8 cellular contexts compared by ENCODE assay signal in genomic region chrX:47361538-47362511, GRCh38. TPM values are rescaled to one million over a fixed set of nuclear protein-coding genes. Genes with fewer than 3 reads are reported as not detected.
DNase-seq lines count a peak whose midpoint lies in the region; ATAC-seq, FAIRE-seq and TF ChIP-seq lines count a peak whose summit lies in the region.

No MANE protein-coding gene starts in this region.

- no peaks in the 10 kb centered on the region for H3K9me2 ChIP-seq in SU-DHL-6 (replicated peaks; ENCODE audit: insufficient read depth, low read length)

- TF ChIP-seq RAD21 in HepG2 (CRISPR knock-in tag; IDR thresholded peaks at IDR 0.05) = no peak

- no peaks in the 10 kb centered on the region for H3K27me3 ChIP-seq in SU-DHL-6 (ENCODE audit: low read length)
- no peaks in the 10 kb centered on the region for H3K27me3 ChIP-seq in HepG2 (ENCODE audit: control insufficient read depth in 1 of 2, insufficient read depth in 2 of 2, low read length in 2 of 2)

- peaks cover 25 to 27% of the 10 kb centered on the region in 2 donors for H3K4me1 Mint-ChIP-seq in effector memory CD8-positive, alpha-beta T cell (ENCODE audit: low read depth in 2 of 2)

- TF ChIP-seq EP300 in HepG2 (IDR thresholded peaks at IDR 0.05; ENCODE audit: low read depth in 2 of 2, low read length in 2 of 2) = no peak
- TF ChIP-seq EP300 in HepG2 (CRISPR knock-in tag; IDR thresholded peaks at IDR 0.05; ENCODE audit: borderline replicate concordance) = no peak

- no peaks in the 10 kb centered on the region for H3F3A ChIP-seq in SU-DHL-6 (ENCODE audit: insufficient read depth)

- peak overlapping the region; percentile 52 for H2AFZ ChIP-seq in SU-DHL-6 (ENCODE audit: low read depth, low read length, severe bottlenecking)
- no peak overlapping the region for H2AFZ ChIP-seq in HepG2 (ENCODE audit: low read length)

- H3K36me3 ChIP-seq in SU-DHL-6 (ENCODE audit: low read length) (no peaks in the 10 kb centered on the region), HepG2 (replicated peaks in 1 of 2; ENCODE audit: control insufficient read depth in 1 of 2, insufficient read depth in 2 of 2, low read length in 2 of 2) (no peaks in the 10 kb centered on the region)

- H3K27ac ChIP-seq in SU-DHL-6 (ENCODE audit: low read depth, low read length) (peak overlapping the region; percentile 57), HepG2 (ENCODE audit: extremely low read length, insufficient read depth, low read length) (peak overlapping the region; percentile 61)

- no peaks in the 10 kb centered on the region for H3K27me3 Mint-ChIP-seq in effector memory CD8-positive, alpha-beta T cell

- peak; percentile 94 for FAIRE-seq in HepG2 (lab: Jason Lieb, UNC)

- peak; percentile 74 for ATAC-seq in effector memory CD8-positive, alpha-beta T cell (replicated peaks)
- peak; percentile 98 for ATAC-seq in HepG2

- no peaks in the 10 kb centered on the region for H3K9me3 ChIP-seq in SU-DHL-6 (ENCODE audit: insufficient read depth, low read length)
- no peaks in the 10 kb centered on the region for H3K9me3 ChIP-seq in HepG2 (ENCODE audit: low read length)

- TF ChIP-seq POLR2A in HepG2 (IDR thresholded peaks at IDR 0.05; ENCODE audit: insufficient read depth in 1 of 2, low read depth in 2 of 2, low read length in 2 of 2) = no peak

- DNase-seq in 8988T (peak; percentile 66), GM10248 (ENCODE audit: extremely low spot score) (peak; percentile 85), HFF-Myc (ENCODE audit: extremely low read depth, low read depth) (peak; percentile 80), NCI-H1092 treated with DMSO at 0.1 percent for 48 hours (lab: John Stamatoyannopoulos, UW) (peak; percentile 99), HepG2 (ENCODE audit: low spot score) (peak; percentile 67)
- peak; percentile 39 to 48 (median 43) for DNase-seq in effector memory CD8-positive, alpha-beta T cell
- peak; percentile 7 for DNase-seq in stimulated activated naive CD4-positive, alpha-beta T cell treated with Interleukin-2 at 50 U/mL for 16 hours (lab: John Stamatoyannopoulos, UW)

- H3K4me1 ChIP-seq in HepG2 (ENCODE audit: insufficient read depth, low read length) = peaks cover 18% of the 10 kb centered on the region

- POLR2A ChIA-PET in GM10248 (lab: Yijun Ruan, JAX) (interaction anchor here (0.6 to 0.7 kb wide), 2 partner anchors 19 to 124 kb away, joined by 4 to 10 read pairs; no protein-coding TSS in a partner anchor), HepG2 (lab: Yijun Ruan, JAX) (no interaction called here)

- H3K9me3 Mint-ChIP-seq in effector memory CD8-positive, alpha-beta T cell = no peaks in the 10 kb centered on the region

- H3K79me2 ChIP-seq in SU-DHL-6 (ENCODE audit: insufficient read depth, low read length) (no peaks in the 10 kb centered on the region), HepG2 (ENCODE audit: insufficient read depth, low read length) (no peaks in the 10 kb centered on the region)

- intact Hi-C loops in HepG2 (cut with micrococcal nuclease; ENCODE audit: unreplicated experiment) = no loop called here

- in situ Hi-C loops in HepG2 (cut with HindIII; ENCODE audit: extremely low pct_ligation_motif_present, low pct_unique_long_range_greater_than_20kb) = no loop called here

- H3K4me2 ChIP-seq in SU-DHL-6 (ENCODE audit: low read depth, low read length, poor library complexity, severe bottlenecking) (peak overlapping the region; percentile 59), HepG2 (ENCODE audit: low read depth, low read length) (peak overlapping the region; percentile 65)

- H3K4me3 ChIP-seq in HFF-Myc (replicated peaks; ENCODE audit: low read depth, low read length) = no peak overlapping the region
- H3K4me3 ChIP-seq in SU-DHL-6 (ENCODE audit: insufficient read depth, low read length, poor library complexity, severe bottlenecking) = peak overlapping the region; percentile 48
- no peak overlapping the region for H3K4me3 ChIP-seq in HepG2 (replicated peaks in 1 of 3; ENCODE audit: insufficient read depth in 1 of 3, low read depth in 2 of 3, low read length in 3 of 3)

- H4K20me1 ChIP-seq in SU-DHL-6 (ENCODE audit: low read depth, low read length) (no peaks in the 10 kb centered on the region), HepG2 (ENCODE audit: insufficient read depth, low read length) (no peaks in the 10 kb centered on the region)

- peak overlapping the region; percentile 89 to 94 for H3K27ac Mint-ChIP-seq in effector memory CD8-positive, alpha-beta T cell

- H3K9ac ChIP-seq in SU-DHL-6 (ENCODE audit: low read length) = peak overlapping the region; percentile 27; the same call in 1 of the 2 replicates
- H3K9ac ChIP-seq in HepG2 (ENCODE audit: insufficient read depth, low read depth, low read length) = no peak overlapping the region

- H3K4me3 Mint-ChIP-seq in effector memory CD8-positive, alpha-beta T cell = peak overlapping the region; percentile 63 to 71

- no TSS peak for BruUV-seq in HepG2 (replicated peaks; lab: Mats Ljungman, UMichigan)

- WGBS in HepG2 (ENCODE audit: low lambda C conversion rate) = 30% methylated on average over 12 of the region's 13 CpGs

- CTCF ChIA-PET in GM10248 (lab: Yijun Ruan, JAX) (interaction anchor here (0.8 to 3.8 kb wide), 3 partner anchors 22 to 166 kb away, joined by 3 to 20 read pairs (median 7); no protein-coding TSS in a partner anchor), HepG2 (lab: Yijun Ruan, JAX; ENCODE audit: low intra/inter-chr PET ratio, low total read pairs) (no interaction called here)

- peaks cover 7% of the 10 kb centered on the region for H3K36me3 Mint-ChIP-seq in effector memory CD8-positive, alpha-beta T cell (ENCODE audit: insufficient read depth)

- TF ChIP-seq CTCF in GM10248 (IDR thresholded peaks at IDR 0.05; ENCODE audit: control extremely low read depth, extremely low read depth, low read depth, missing control alignments) (peak; percentile 13), HFF-Myc (IDR thresholded peaks at IDR 0.05; ENCODE audit: low read depth, low read length, missing control alignments) (no peak), SU-DHL-6 (IDR thresholded peaks at IDR 0.05; ENCODE audit: insufficient read depth, low read length, poor library complexity, severe bottlenecking) (no peak), HepG2 (CRISPR knock-in tag; IDR thresholded peaks at IDR 0.05) (peak; percentile 38)

TF ChIP-seq in HepG2, 621 proteins besides CTCF, POLR2A, EP300 and RAD21 (continues in another document):
- TF ChIP-seq ZNF605 (CRISPR knock-in tag; IDR thresholded peaks at IDR 0.05) (no peak), ZFP36L1 (CRISPR knock-in tag; IDR thresholded peaks at IDR 0.05) (no peak), HOXA5 (CRISPR knock-in tag; IDR thresholded peaks at IDR 0.05) (no peak)

RNA-seq across cellular contexts. Expression of gene ZNF157, which starts 8.6 kb away (rescaled TPM):
- total RNA-seq in HepG2 (2016; rRNA removed; fragmentation: Illumina TruSeq; extraction: Trizol) = not detected in 2 replicates
- total RNA-seq in HepG2 (2016; cell fraction: cytosol; rRNA removed; fragmentation: Illumina TruSeq; extraction: Trizol; ENCODE audit: low read depth) = not detected in 2 replicates
- not detected in 2 replicates for total RNA-seq in HepG2 (2016; cell fraction: insoluble cytoplasmic fraction; rRNA removed; fragmentation: Illumina TruSeq; extraction: Trizol)
- not detected in 2 replicates for total RNA-seq in HepG2 (2016; cell fraction: membrane; rRNA removed; fragmentation: Illumina TruSeq; extraction: Trizol)
- total RNA-seq in HepG2 (2016; cell fraction: nucleus; rRNA removed; fragmentation: Illumina TruSeq; extraction: Trizol) = not detected in 2 replicates
- polyA plus RNA-seq in HepG2 (2011; rRNA removed) = not detected in 2 replicates
- not detected in 2 replicates for polyA plus RNA-seq in HepG2 (2011; cell fraction: cytosol; rRNA removed)
- not detected in 2 replicates for polyA plus RNA-seq in HepG2 (2011; cell fraction: nucleus; rRNA removed)
- not detected in 2 replicates for polyA plus RNA-seq in HepG2 (2012)
- polyA plus RNA-seq in HepG2 (2016; cell fraction: cytosol; fragmentation: Illumina TruSeq; extraction: Trizol; ENCODE audit: low read depth) = not detected in 2 replicates
- polyA plus RNA-seq in HepG2 (2016; cell fraction: insoluble cytoplasmic fraction; fragmentation: Illumina TruSeq; extraction: Trizol; ENCODE audit: low read depth) = not detected in 2 replicates
- not detected in 2 replicates for polyA plus RNA-seq in HepG2 (2016; cell fraction: membrane; fragmentation: Illumina TruSeq; extraction: Trizol; ENCODE audit: low read depth)
- polyA plus RNA-seq in HepG2 (2016; cell fraction: nucleus; fragmentation: Illumina TruSeq; extraction: Trizol; ENCODE audit: insufficient read depth, low read depth) = not detected in 2 replicates
- polyA minus RNA-seq in HepG2 (2011; rRNA and poly(A)+ RNA removed; ENCODE audit: low replicate concordance) = not detected in 2 replicates
- polyA minus RNA-seq in HepG2 (2011; cell fraction: cytosol; rRNA and poly(A)+ RNA removed) = not detected in 2 replicates
- not detected in 2 replicates for polyA minus RNA-seq in HepG2 (2011; cell fraction: nucleus; rRNA and poly(A)+ RNA removed)

Comparison
In these comparisons a context has a peak if more than half of its experiments do, and no peak if none do; other contexts are left out.
1. DNase-seq: peak in every context shown above with its lines; median percentile 99 in NCI-H1092 treated with DMSO at 0.1 percent for 48 hours; 85 in GM10248; 80 in HFF-Myc; 67 in HepG2; 66 in 8988T; 43 in effector memory CD8-positive, alpha-beta T cell; 7 in stimulated activated naive CD4-positive, alpha-beta T cell treated with Interleukin-2 at 50 U/mL for 16 hours.
2. CTCF ChIP-seq: peak in GM10248 (single experiment) and HepG2 (single experiment); none in HFF-Myc (single experiment) and SU-DHL-6 (single experiment).